ENCODE assay signal across 1 cellular context in genomic region chr10:62873866-62874265, GRCh38.
TF ChIP-seq lines count a peak whose summit lies in the region.

No MANE protein-coding gene starts in this region.

TF ChIP-seq in GM12878, 131 proteins besides CTCF, POLR2A, EP300 and RAD21:
- TF ChIP-seq KAT2A (conservative IDR thresholded peaks at IDR 0.05; ENCODE audit: control insufficient read depth, low read depth, low read length) (no peak), SMAD1 (IDR thresholded peaks at IDR 0.05; ENCODE audit: low read depth, partially characterized antibody) (no peak), CUX1 (IDR thresholded peaks at IDR 0.05; ENCODE audit: insufficient replicate concordance, low read depth, low read length) (no peak), YY1 (IDR thresholded peaks at IDR 0.05; ENCODE audit: low read depth, low read length) (no peak), NFXL1 (IDR thresholded peaks at IDR 0.05; ENCODE audit: borderline replicate concordance) (no peak), ATF2 (IDR thresholded peaks at IDR 0.05; ENCODE audit: low read length) (no peak), BCL3 (IDR thresholded peaks at IDR 0.05; ENCODE audit: borderline replicate concordance, insufficient read depth, low read depth, low read length, poor library complexity, severe bottlenecking) (no peak), ESRRA (IDR thresholded peaks at IDR 0.05; ENCODE audit: low read length) (no peak), HDGF (IDR thresholded peaks at IDR 0.05) (no peak), NKRF (conservative IDR thresholded peaks at IDR 0.05) (no peak)
